1 cellular context compared by ENCODE assay signal in genomic region chr19:49590071-49590970, GRCh38.
TF ChIP-seq lines count a peak whose summit lies in the region.

No MANE protein-coding gene starts in this region.

TF ChIP-seq in WTC11, 78 proteins besides CTCF, POLR2A, EP300 and RAD21 (continued from another document and continues in another):
- 0 out of 2 replicates have a peak, but pooled peaks have one; percentile 30 for TF ChIP-seq PRDM15 (CRISPR knock-in tag; IDR thresholded peaks at IDR 0.05)
- TF ChIP-seq KAT7 (CRISPR knock-in tag; IDR thresholded peaks at IDR 0.05; ENCODE audit: borderline replicate concordance), result 0 out of 2 replicates have a peak, but pooled peaks have one; percentile 40
- TF ChIP-seq GTF2I (CRISPR knock-in tag; conservative IDR thresholded peaks at IDR 0.05), result no peak
- TF ChIP-seq, protein P1, sequence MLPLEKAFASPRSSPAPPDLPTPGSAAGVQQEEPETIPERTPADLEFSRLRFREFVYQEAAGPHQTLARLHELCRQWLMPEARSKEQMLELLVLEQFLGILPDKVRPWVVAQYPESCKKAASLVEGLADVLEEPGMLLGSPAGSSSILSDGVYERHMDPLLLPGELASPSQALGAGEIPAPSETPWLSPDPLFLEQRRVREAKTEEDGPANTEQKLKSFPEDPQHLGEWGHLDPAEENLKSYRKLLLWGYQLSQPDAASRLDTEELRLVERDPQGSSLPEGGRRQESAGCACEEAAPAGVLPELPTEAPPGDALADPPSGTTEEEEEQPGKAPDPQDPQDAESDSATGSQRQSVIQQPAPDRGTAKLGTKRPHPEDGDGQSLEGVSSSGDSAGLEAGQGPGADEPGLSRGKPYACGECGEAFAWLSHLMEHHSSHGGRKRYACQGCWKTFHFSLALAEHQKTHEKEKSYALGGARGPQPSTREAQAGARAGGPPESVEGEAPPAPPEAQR (CRISPR knock-in tag; IDR thresholded peaks at IDR 0.05), result no peak
- no peak for TF ChIP-seq EMX1 (CRISPR knock-in tag; IDR thresholded peaks at IDR 0.05)
- no peak for TF ChIP-seq RORB (CRISPR knock-in tag; IDR thresholded peaks at IDR 0.05)
- TF ChIP-seq, protein P2, sequence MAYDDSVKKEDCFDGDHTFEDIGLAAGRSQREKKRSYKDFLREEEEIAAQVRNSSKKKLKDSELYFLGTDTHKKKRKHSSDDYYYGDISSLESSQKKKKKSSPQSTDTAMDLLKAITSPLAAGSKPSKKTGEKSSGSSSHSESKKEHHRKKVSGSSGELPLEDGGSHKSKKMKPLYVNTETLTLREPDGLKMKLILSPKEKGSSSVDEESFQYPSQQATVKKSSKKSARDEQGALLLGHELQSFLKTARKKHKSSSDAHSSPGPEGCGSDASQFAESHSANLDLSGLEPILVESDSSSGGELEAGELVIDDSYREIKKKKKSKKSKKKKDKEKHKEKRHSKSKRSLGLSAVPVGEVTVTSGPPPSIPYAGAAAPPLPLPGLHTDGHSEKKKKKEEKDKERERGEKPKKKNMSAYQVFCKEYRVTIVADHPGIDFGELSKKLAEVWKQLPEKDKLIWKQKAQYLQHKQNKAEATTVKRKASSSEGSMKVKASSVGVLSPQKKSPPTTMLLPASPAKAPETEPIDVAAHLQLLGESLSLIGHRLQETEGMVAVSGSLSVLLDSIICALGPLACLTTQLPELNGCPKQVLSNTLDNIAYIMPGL (CRISPR knock-in tag; IDR thresholded peaks at IDR 0.05), result peak; percentile 43; the same call in 1 of the 2 replicates
- TF ChIP-seq, protein P3, sequence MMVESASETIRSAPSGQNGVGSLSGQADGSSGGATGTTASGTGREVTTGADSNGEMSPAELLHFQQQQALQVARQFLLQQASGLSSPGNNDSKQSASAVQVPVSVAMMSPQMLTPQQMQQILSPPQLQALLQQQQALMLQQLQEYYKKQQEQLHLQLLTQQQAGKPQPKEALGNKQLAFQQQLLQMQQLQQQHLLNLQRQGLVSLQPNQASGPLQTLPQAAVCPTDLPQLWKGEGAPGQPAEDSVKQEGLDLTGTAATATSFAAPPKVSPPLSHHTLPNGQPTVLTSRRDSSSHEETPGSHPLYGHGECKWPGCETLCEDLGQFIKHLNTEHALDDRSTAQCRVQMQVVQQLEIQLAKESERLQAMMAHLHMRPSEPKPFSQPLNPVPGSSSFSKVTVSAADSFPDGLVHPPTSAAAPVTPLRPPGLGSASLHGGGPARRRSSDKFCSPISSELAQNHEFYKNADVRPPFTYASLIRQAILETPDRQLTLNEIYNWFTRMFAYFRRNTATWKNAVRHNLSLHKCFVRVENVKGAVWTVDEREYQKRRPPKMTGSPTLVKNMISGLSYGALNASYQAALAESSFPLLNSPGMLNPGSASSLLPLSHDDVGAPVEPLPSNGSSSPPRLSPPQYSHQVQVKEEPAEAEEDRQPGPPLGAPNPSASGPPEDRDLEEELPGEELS (CRISPR knock-in tag; IDR thresholded peaks at IDR 0.05), result peak; percentile 82
- TF ChIP-seq, protein P4, sequence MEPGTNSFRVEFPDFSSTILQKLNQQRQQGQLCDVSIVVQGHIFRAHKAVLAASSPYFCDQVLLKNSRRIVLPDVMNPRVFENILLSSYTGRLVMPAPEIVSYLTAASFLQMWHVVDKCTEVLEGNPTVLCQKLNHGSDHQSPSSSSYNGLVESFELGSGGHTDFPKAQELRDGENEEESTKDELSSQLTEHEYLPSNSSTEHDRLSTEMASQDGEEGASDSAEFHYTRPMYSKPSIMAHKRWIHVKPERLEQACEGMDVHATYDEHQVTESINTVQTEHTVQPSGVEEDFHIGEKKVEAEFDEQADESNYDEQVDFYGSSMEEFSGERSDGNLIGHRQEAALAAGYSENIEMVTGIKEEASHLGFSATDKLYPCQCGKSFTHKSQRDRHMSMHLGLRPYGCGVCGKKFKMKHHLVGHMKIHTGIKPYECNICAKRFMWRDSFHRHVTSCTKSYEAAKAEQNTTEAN (CRISPR knock-in tag; IDR thresholded peaks at IDR 0.05), result no peak
- TF ChIP-seq TEAD1 (CRISPR knock-in tag; IDR thresholded peaks at IDR 0.05), result no peak
- peak; percentile 59 for TF ChIP-seq FOXK1 (CRISPR knock-in tag; IDR thresholded peaks at IDR 0.05)
- peak; percentile 34; the same call in 1 of the 2 replicates for TF ChIP-seq ZNF423 (CRISPR knock-in tag; IDR thresholded peaks at IDR 0.05)
- TF ChIP-seq, protein P5, sequence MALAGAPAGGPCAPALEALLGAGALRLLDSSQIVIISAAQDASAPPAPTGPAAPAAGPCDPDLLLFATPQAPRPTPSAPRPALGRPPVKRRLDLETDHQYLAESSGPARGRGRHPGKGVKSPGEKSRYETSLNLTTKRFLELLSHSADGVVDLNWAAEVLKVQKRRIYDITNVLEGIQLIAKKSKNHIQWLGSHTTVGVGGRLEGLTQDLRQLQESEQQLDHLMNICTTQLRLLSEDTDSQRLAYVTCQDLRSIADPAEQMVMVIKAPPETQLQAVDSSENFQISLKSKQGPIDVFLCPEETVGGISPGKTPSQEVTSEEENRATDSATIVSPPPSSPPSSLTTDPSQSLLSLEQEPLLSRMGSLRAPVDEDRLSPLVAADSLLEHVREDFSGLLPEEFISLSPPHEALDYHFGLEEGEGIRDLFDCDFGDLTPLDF (CRISPR knock-in tag; IDR thresholded peaks at IDR 0.05), result no peak
- no peak for TF ChIP-seq ZNF416 (CRISPR knock-in tag; IDR thresholded peaks at IDR 0.05)
- TF ChIP-seq, protein P6, sequence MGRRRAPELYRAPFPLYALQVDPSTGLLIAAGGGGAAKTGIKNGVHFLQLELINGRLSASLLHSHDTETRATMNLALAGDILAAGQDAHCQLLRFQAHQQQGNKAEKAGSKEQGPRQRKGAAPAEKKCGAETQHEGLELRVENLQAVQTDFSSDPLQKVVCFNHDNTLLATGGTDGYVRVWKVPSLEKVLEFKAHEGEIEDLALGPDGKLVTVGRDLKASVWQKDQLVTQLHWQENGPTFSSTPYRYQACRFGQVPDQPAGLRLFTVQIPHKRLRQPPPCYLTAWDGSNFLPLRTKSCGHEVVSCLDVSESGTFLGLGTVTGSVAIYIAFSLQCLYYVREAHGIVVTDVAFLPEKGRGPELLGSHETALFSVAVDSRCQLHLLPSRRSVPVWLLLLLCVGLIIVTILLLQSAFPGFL (CRISPR knock-in tag; IDR thresholded peaks at IDR 0.05; ENCODE audit: borderline replicate concordance), result no peak
- no peak for TF ChIP-seq NR3C1 (CRISPR knock-in tag; conservative IDR thresholded peaks at IDR 0.05; ENCODE audit: low read depth)
- TF ChIP-seq FOXP1 (CRISPR knock-in tag; IDR thresholded peaks at IDR 0.05; ENCODE audit: borderline replicate concordance), result peak; percentile 57; the same call in 1 of the 2 replicates
- TF ChIP-seq E2F4 (CRISPR knock-in tag; IDR thresholded peaks at IDR 0.05; ENCODE audit: borderline replicate concordance, low read depth), result no peak
- peak; percentile 77; the same call in 1 of the 2 replicates for TF ChIP-seq ATF1 (CRISPR knock-in tag; IDR thresholded peaks at IDR 0.05)
- TF ChIP-seq MAX (CRISPR knock-in tag; IDR thresholded peaks at IDR 0.05), result peak; percentile 66
- 0 out of 2 replicates have a peak, but pooled peaks have one; percentile 19 for TF ChIP-seq ZNF317 (CRISPR knock-in tag; IDR thresholded peaks at IDR 0.05; ENCODE audit: borderline replicate concordance, low read depth)
- no peak for TF ChIP-seq SMAD3 (CRISPR knock-in tag; IDR thresholded peaks at IDR 0.05; ENCODE audit: borderline replicate concordance)
- TF ChIP-seq ETV6 (CRISPR knock-in tag; IDR thresholded peaks at IDR 0.05), result 0 out of 2 replicates have a peak, but pooled peaks have one; percentile 49
- TF ChIP-seq ZBTB21 (CRISPR knock-in tag; IDR thresholded peaks at IDR 0.05; ENCODE audit: borderline replicate concordance), result no peak
- TF ChIP-seq SP1 (CRISPR knock-in tag; conservative IDR thresholded peaks at IDR 0.05), result peak; percentile 79
- 0 out of 2 replicates have a peak, but pooled peaks have one; percentile 24 for TF ChIP-seq GABPB1 (CRISPR knock-in tag; IDR thresholded peaks at IDR 0.05)
- no peak for TF ChIP-seq RELA (CRISPR knock-in tag; IDR thresholded peaks at IDR 0.05; ENCODE audit: borderline replicate concordance)
- no peak for TF ChIP-seq ESRRA (CRISPR knock-in tag; IDR thresholded peaks at IDR 0.05; ENCODE audit: borderline replicate concordance)
- TF ChIP-seq ZNF121 (CRISPR knock-in tag; IDR thresholded peaks at IDR 0.05), result no peak
- peak; percentile 55; the same call in 1 of the 2 replicates for TF ChIP-seq NFE2L1 (CRISPR knock-in tag; IDR thresholded peaks at IDR 0.05)
- TF ChIP-seq CDX4 (CRISPR knock-in tag; IDR thresholded peaks at IDR 0.05; ENCODE audit: borderline replicate concordance), result no peak
- TF ChIP-seq MXD4 (CRISPR knock-in tag; IDR thresholded peaks at IDR 0.05; ENCODE audit: borderline replicate concordance), result no peak
- TF ChIP-seq, protein P7, sequence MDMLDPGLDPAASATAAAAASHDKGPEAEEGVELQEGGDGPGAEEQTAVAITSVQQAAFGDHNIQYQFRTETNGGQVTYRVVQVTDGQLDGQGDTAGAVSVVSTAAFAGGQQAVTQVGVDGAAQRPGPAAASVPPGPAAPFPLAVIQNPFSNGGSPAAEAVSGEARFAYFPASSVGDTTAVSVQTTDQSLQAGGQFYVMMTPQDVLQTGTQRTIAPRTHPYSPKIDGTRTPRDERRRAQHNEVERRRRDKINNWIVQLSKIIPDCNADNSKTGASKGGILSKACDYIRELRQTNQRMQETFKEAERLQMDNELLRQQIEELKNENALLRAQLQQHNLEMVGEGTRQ (CRISPR knock-in tag; IDR thresholded peaks at IDR 0.05), result no peak
- TF ChIP-seq HMGA2 (CRISPR knock-in tag; IDR thresholded peaks at IDR 0.05), result no peak
- peak; percentile 63; the same call in 1 of the 2 replicates for TF ChIP-seq CREM (CRISPR knock-in tag; IDR thresholded peaks at IDR 0.05)
- no peak for TF ChIP-seq ZMAT4 (CRISPR knock-in tag; IDR thresholded peaks at IDR 0.05)
- TF ChIP-seq OVOL2 (CRISPR knock-in tag; IDR thresholded peaks at IDR 0.05; ENCODE audit: borderline replicate concordance), result no peak
- TF ChIP-seq, protein P8, sequence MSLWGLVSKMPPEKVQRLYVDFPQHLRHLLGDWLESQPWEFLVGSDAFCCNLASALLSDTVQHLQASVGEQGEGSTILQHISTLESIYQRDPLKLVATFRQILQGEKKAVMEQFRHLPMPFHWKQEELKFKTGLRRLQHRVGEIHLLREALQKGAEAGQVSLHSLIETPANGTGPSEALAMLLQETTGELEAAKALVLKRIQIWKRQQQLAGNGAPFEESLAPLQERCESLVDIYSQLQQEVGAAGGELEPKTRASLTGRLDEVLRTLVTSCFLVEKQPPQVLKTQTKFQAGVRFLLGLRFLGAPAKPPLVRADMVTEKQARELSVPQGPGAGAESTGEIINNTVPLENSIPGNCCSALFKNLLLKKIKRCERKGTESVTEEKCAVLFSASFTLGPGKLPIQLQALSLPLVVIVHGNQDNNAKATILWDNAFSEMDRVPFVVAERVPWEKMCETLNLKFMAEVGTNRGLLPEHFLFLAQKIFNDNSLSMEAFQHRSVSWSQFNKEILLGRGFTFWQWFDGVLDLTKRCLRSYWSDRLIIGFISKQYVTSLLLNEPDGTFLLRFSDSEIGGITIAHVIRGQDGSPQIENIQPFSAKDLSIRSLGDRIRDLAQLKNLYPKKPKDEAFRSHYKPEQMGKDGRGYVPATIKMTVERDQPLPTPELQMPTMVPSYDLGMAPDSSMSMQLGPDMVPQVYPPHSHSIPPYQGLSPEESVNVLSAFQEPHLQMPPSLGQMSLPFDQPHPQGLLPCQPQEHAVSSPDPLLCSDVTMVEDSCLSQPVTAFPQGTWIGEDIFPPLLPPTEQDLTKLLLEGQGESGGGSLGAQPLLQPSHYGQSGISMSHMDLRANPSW (CRISPR knock-in tag; conservative IDR thresholded peaks at IDR 0.05; ENCODE audit: low read depth), result no peak
- TF ChIP-seq ZNF138 (CRISPR knock-in tag; conservative IDR thresholded peaks at IDR 0.05), result no peak
- TF ChIP-seq GRHL2 (CRISPR knock-in tag; IDR thresholded peaks at IDR 0.05; ENCODE audit: insufficient replicate concordance, severe bottlenecking), result no peak
